In the genomic region with DNA sequence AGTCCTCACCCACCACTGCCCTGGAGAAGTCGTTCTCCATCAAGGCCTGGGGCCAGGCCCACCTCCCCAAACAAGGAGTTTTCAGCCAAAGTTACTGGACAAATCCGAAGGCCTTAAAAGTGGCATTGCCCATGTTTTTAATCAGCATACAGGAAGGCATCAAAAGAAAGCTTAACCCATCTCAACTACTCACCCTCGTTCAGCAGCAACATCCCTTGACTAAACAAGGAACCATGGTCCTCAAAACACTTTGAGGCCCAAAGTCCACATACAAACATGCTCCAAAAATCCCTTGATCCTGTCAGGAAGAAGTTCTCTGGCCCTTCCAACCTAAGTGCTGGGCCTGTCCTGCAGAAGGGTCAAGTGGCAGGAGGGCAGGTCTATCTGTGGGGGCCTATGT, we compare ENCODE assay signal across 9 cellular contexts. TPM values are rescaled to one million over a fixed set of nuclear protein-coding genes. Genes with fewer than 3 reads are reported as not detected.
DNase-seq lines count a peak whose midpoint lies in the region; ATAC-seq and TF ChIP-seq lines count a peak whose summit lies in the region.
"Had no signal": no experiment of that assay in that cellular context is flagged by ENCODE, and none has a peak within 500 bp of the region (broad histone marks: within the 10 kb centered on the region; RNA-seq: fewer than 3 reads in every experiment).

No MANE protein-coding gene starts in this region.

- H3F3A ChIP-seq in PC-9 (ENCODE audit: insufficient read depth, low read depth) = peaks cover 11% of the 10 kb centered on the region; the same call in 1 of the 2 replicates

- peaks cover 17% of the 10 kb centered on the region for H3K79me1 ChIP-seq in trophoblast cell (ENCODE audit: low read length)

- intact Hi-C loops in Caco-2 (cut with micrococcal nuclease; ENCODE audit: unreplicated experiment) (no loop called here), PC-9 (cut with micrococcal nuclease; ENCODE audit: unreplicated experiment) (loop anchor here (10.0 kb wide), 1 partner anchor 89 kb away; no protein-coding TSS in a partner anchor), esophagus muscularis mucosa (cut with DNase I) (loop anchor here (2.0 to 5.0 kb wide), 2 partner anchors 41 to 161 kb away; a partner anchor contains a TSS)

- H3K36me3 ChIP-seq in Caco-2 (ENCODE audit: control insufficient read depth, insufficient read depth, low read length) (no peaks in the 10 kb centered on the region; the same call in 1 of the 2 replicates), PC-9 (ENCODE audit: low read depth) (no peaks in the 10 kb centered on the region; the same call in 1 of the 2 replicates), esophagus muscularis mucosa (peaks cover 0 to 15% (median 2%) of the 10 kb centered on the region in 4 donors), trophoblast cell (ENCODE audit: control insufficient read depth in 1 of 2, insufficient read depth in 2 of 2, low read length in 2 of 2) (peaks cover 17 to 24% of the 10 kb centered on the region in 2 experiments)

- no peak overlapping the region for H2BK120ac ChIP-seq in trophoblast cell (ENCODE audit: insufficient read depth, low read length, poor library complexity)

- H2AFZ ChIP-seq in PC-9 (no peak overlapping the region), trophoblast cell (ENCODE audit: insufficient read depth, low read length, poor library complexity) (no peak overlapping the region)

- peaks cover 26% of the 10 kb centered on the region for H3K36me3 Mint-ChIP-seq in Caco-2 (ENCODE audit: insufficient read depth, unreplicated experiment)

- no peak overlapping the region for H3K18ac ChIP-seq in trophoblast cell (ENCODE audit: low read length)

- H3K27me3 ChIP-seq in Caco-2 (replicated peaks; ENCODE audit: control insufficient read depth, insufficient read depth, low read length) (no peaks in the 10 kb centered on the region), PC-9 (ENCODE audit: insufficient read depth, low read depth) (no peaks in the 10 kb centered on the region), esophagus muscularis mucosa (no peaks in the 10 kb centered on the region), trophoblast cell (ENCODE audit: insufficient read depth, low read length) (no peaks in the 10 kb centered on the region)

- CTCF ChIA-PET in Caco-2 (lab: Charles Lee) = no interaction called here
- CTCF ChIA-PET in PC-9 (lab: Charles Lee) = no interaction called here

- ATAC-seq in HG02884 (IDR thresholded peaks at IDR 0.05; ENCODE audit: unreplicated experiment) = no peak
- no peak for ATAC-seq in HG02852 (IDR thresholded peaks at IDR 0.05; ENCODE audit: unreplicated experiment)

- no peaks in the 10 kb centered on the region for H3K9me2 ChIP-seq in PC-9 (ENCODE audit: insufficient read depth)

- no peak overlapping the region for H3K9ac ChIP-seq in trophoblast cell (ENCODE audit: low read length)

- no peak overlapping the region for H3K27ac Mint-ChIP-seq in Caco-2 (ENCODE audit: unreplicated experiment)

- 38% methylated on average over 3 of the region's 3 CpGs for WGBS in esophagus muscularis mucosa
- WGBS in trophoblast cell (ENCODE audit: extremely low coverage, insufficient coverage, insufficient read length) = no CpG with 5 or more reads among the region's 3 CpGs

- no peak overlapping the region for H4K12ac ChIP-seq in trophoblast cell (ENCODE audit: low read depth, low read length)

- no peaks in the 10 kb centered on the region for H3K9me3 Mint-ChIP-seq in Caco-2 (ENCODE audit: unreplicated experiment)

- H3K4me3 ChIP-seq in Caco-2 (ENCODE audit: low read depth, low read length) = no peak overlapping the region; the same call in 1 of the 2 replicates
- H3K4me3 ChIP-seq in PC-9 = peak overlapping the region; percentile 75
- peak overlapping the region; percentile 96 to 100 (median 100) for H3K4me3 ChIP-seq in esophagus muscularis mucosa
- peak overlapping the region; percentile 97 for H3K4me3 ChIP-seq in trophoblast cell (ENCODE audit: low read depth, low read length)

- no peak overlapping the region for H4K8ac ChIP-seq in trophoblast cell (ENCODE audit: low read depth, low read length)

- BruUV-seq in Caco-2 (replicated peaks; lab: Mats Ljungman, UMichigan) (no TSS peak), PC-9 (replicated peaks; lab: Mats Ljungman, UMichigan) (no TSS peak)

- H4K20me1 ChIP-seq in PC-9 (ENCODE audit: insufficient read depth) = peaks cover 54% of the 10 kb centered on the region

- no peak for TF ChIP-seq CTCF in Caco-2 (IDR thresholded peaks at IDR 0.05; ENCODE audit: insufficient read depth in 1 of 2, low read depth in 1 of 2, low read length in 1 of 2, severe bottlenecking in 1 of 2, unreplicated experiment in 1 of 2)
- no peak for TF ChIP-seq CTCF in PC-9 (conservative IDR thresholded peaks at IDR 0.05)
- no peak for TF ChIP-seq CTCF in esophagus muscularis mucosa (IDR thresholded peaks at IDR 0.05)

- H3K27me3 Mint-ChIP-seq in Caco-2 (ENCODE audit: insufficient read depth, unreplicated experiment) = no peaks in the 10 kb centered on the region

- no peak for DNase-seq in Caco-2
- no peak for DNase-seq in PC-9
- no peak for DNase-seq in esophagus muscularis mucosa (ENCODE audit: extremely low spot score)
- no peak for DNase-seq in trophoblast cell
- DNase-seq in NCI-H526 (lab: John Stamatoyannopoulos, UW) = no peak
- no peak for DNase-seq in COR-L47 (lab: John Stamatoyannopoulos, UW)
- DNase-seq: NCI-H1092 treated with DMSO at 0.1 percent for 48 hours had no signal

- POLR2A ChIA-PET in Caco-2 (lab: Charles Lee) (no interaction called here), PC-9 (lab: Charles Lee; ENCODE audit: unreplicated experiment) (no interaction called here)

- peak overlapping the region; percentile 87 for H3K4ac ChIP-seq in trophoblast cell (ENCODE audit: low read depth, low read length)

- no peaks in the 10 kb centered on the region for H3K9me3 ChIP-seq in Caco-2
- H3K9me3 ChIP-seq in PC-9 (ENCODE audit: insufficient read depth, low read depth) = no peaks in the 10 kb centered on the region
- H3K9me3 ChIP-seq in esophagus muscularis mucosa = no peaks in the 10 kb centered on the region
- no peaks in the 10 kb centered on the region for H3K9me3 ChIP-seq in trophoblast cell (ENCODE audit: insufficient read depth, low read depth, low read length)

- H2BK5ac ChIP-seq in trophoblast cell (ENCODE audit: low read depth, low read length, poor library complexity) = no peak overlapping the region

- peak overlapping the region; percentile 91 for H3K4me3 Mint-ChIP-seq in Caco-2 (ENCODE audit: unreplicated experiment)

- H3K4me1 ChIP-seq in Caco-2 (peaks cover 6% of the 10 kb centered on the region; the same call in 1 of the 2 replicates), PC-9 (replicated peaks; ENCODE audit: insufficient read depth) (peaks cover 26% of the 10 kb centered on the region), esophagus muscularis mucosa (peaks cover 77 to 86% (median 84%) of the 10 kb centered on the region in 4 donors), trophoblast cell (ENCODE audit: control insufficient read depth in 1 of 2, insufficient read depth in 2 of 2, low read length in 2 of 2) (peaks cover 11 to 29% of the 10 kb centered on the region in 2 experiments)

- H4K91ac ChIP-seq in trophoblast cell (ENCODE audit: low read depth, low read length) = no peak overlapping the region

- H3K27ac ChIP-seq in PC-9 (no peak overlapping the region), esophagus muscularis mucosa (replicated peaks in 1 of 4) (peak overlapping the region; percentile 100), trophoblast cell (ENCODE audit: low read depth, low read length) (no peak overlapping the region)

- no peak for TF ChIP-seq EP300 in esophagus muscularis mucosa (IDR thresholded peaks at IDR 0.05)

- H3K14ac ChIP-seq in trophoblast cell (ENCODE audit: low read length) = no peak overlapping the region

- no peak overlapping the region for H2AK5ac ChIP-seq in trophoblast cell (ENCODE audit: low read length)

- TF ChIP-seq POLR2A in esophagus muscularis mucosa (IDR thresholded peaks at IDR 0.05; ENCODE audit: low read depth) = no peak

- no peak overlapping the region for H2BK12ac ChIP-seq in trophoblast cell (ENCODE audit: low read length)

- H3K23ac ChIP-seq in trophoblast cell (ENCODE audit: low read length) = no peak overlapping the region

- H3K4me2 ChIP-seq in PC-9 (peak overlapping the region; percentile 86), trophoblast cell (ENCODE audit: low read length) (peak overlapping the region; percentile 88)

- H3K4me1 Mint-ChIP-seq in Caco-2 (ENCODE audit: low read depth, unreplicated experiment) = peaks cover 17% of the 10 kb centered on the region

- peaks cover 72% of the 10 kb centered on the region for H3K79me2 ChIP-seq in PC-9 (ENCODE audit: low read depth)
- H3K79me2 ChIP-seq in trophoblast cell (ENCODE audit: control insufficient read depth, insufficient read depth, low read length, poor library complexity) = peaks cover 56% of the 10 kb centered on the region

RNA-seq across cellular contexts. Expression of a gene that starts 1.6 kb away (rescaled TPM):
- total RNA-seq in Caco-2 (2022) (205 and 223 TPM in 2 replicates), PC-9 (2021) (222 and 274 TPM in 2 replicates), esophagus muscularis mucosa (100 to 1,000 TPM; 186 to 261 (median 203) TPM)
- polyA plus RNA-seq in trophoblast cell (2013) = 315 and 324 TPM in 2 replicates

Comparison
In these comparisons a context has a peak if more than half of its experiments do, and no peak if none do; other contexts are left out.
1. H3K27ac ChIP-seq: peak in esophagus muscularis mucosa (4 of 4); none in PC-9 (single experiment) and trophoblast cell (single experiment).